ENCODE assay signal across 12 cellular contexts in genomic region chr5:141843156-141843927, GRCh38. TPM values are rescaled to one million over a fixed set of nuclear protein-coding genes. Genes with fewer than 3 reads are reported as not detected.
DNase-seq lines count a peak whose midpoint lies in the region; TF ChIP-seq lines count a peak whose summit lies in the region.
"Had no signal": no experiment of that assay in that cellular context is flagged by ENCODE, and none has a peak within 500 bp of the region (broad histone marks: within the 10 kb centered on the region; RNA-seq: fewer than 3 reads in every experiment).

No MANE protein-coding gene starts in this region.

- H3K9me3 ChIP-seq in hepatocyte (ENCODE audit: low read depth), result no peaks in the 10 kb centered on the region
- H3K9me3 ChIP-seq: A549, testis had no signal

- no peaks in the 10 kb centered on the region for H3K79me2 ChIP-seq in hepatocyte

- no peak overlapping the region for H3K4me2 ChIP-seq in hepatocyte
- H3K4me2 ChIP-seq: A549 had no signal

- H2AFZ ChIP-seq in hepatocyte, result no peak overlapping the region

- no peaks in the 10 kb centered on the region for H3K9me2 ChIP-seq in hepatocyte (replicated peaks; ENCODE audit: insufficient read depth)

- DNase-seq in NCI-H82 (lab: John Stamatoyannopoulos, UW) (peak; percentile 32), NCI-H82 treated with DMSO at 0.1 percent for 48 hours (lab: John Stamatoyannopoulos, UW; ENCODE audit: unreplicated experiment) (no peak), caudate nucleus (lab: John Stamatoyannopoulos, UW) (no peak), ureter (ENCODE audit: low spot score) (peak; percentile 58), NCI-H774 (lab: John Stamatoyannopoulos, UW) (no peak), hepatocyte (ENCODE audit: low spot score) (no peak), GM19240 (ENCODE audit: insufficient read length, low spot score) (no peak)
- DNase-seq: erythroblast; NK-92 treated with Interleukin-12 subunit alpha and Interleukin-12 subunit beta, amount 100 ng/mL, for 24 hours; testis had no signal

- no peak for TF ChIP-seq CTCF in hepatocyte (IDR thresholded peaks at IDR 0.05; ENCODE audit: poor library complexity)

- peaks cover 1% of the 10 kb centered on the region for H3K4me1 ChIP-seq in hepatocyte (ENCODE audit: insufficient read depth)
- H3K4me1 ChIP-seq: testis had no signal

- no peaks in the 10 kb centered on the region for H3K36me3 ChIP-seq in hepatocyte (replicated peaks; ENCODE audit: insufficient read depth, low read depth)

- 46% methylated on average over 5 of the region's 5 CpGs for WGBS in hepatocyte (ENCODE audit: low lambda C conversion rate, missing lambda C conversion rate)

- no peak overlapping the region for H3K4me3 ChIP-seq in hepatocyte
- H3K4me3 ChIP-seq: A549, testis had no signal

- H4K20me1 ChIP-seq in hepatocyte (ENCODE audit: insufficient read depth, poor library complexity, severe bottlenecking), result no peaks in the 10 kb centered on the region

- H3K27ac ChIP-seq in caudate nucleus (ENCODE audit: low read depth, low read length), result peak overlapping the region; percentile 62
- H3K27ac ChIP-seq in layer of hippocampus (ENCODE audit: low read depth, low read length), result peak overlapping the region; percentile 18
- H3K27ac ChIP-seq in hepatocyte, result no peak overlapping the region
- H3K27ac ChIP-seq: A549 had no signal

- H3K27me3 ChIP-seq in layer of hippocampus (ENCODE audit: control insufficient read depth, insufficient read depth, low read length) (no peaks in the 10 kb centered on the region), hepatocyte (no peaks in the 10 kb centered on the region)
- H3K27me3 ChIP-seq: testis had no signal

RNA-seq across cellular contexts. Expression of gene PCDH1, which starts 34.9 kb away (rescaled TPM):
- total RNA-seq in ureter (127 TPM), hepatocyte (10.5 and 10.8 TPM in 2 replicates)
- polyA plus RNA-seq in hepatocyte, result 6.2 and 8.6 TPM in 2 replicates

Comparison
In these comparisons a context has a peak if more than half of its experiments do, and no peak if none do; other contexts are left out.
1. DNase-seq: peak in NCI-H82 (single experiment) and ureter (single experiment); none in NCI-H82 treated with DMSO at 0.1 percent for 48 hours (single experiment), caudate nucleus (0 of 61), NCI-H774 (single experiment), hepatocyte (single experiment) and GM19240 (single experiment).
2. RNA of gene PCDH1, which starts 34.9 kb away (total RNA-seq): 127 TPM in ureter (single experiment); 10.5 to 10.8 TPM in hepatocyte; every median in the first group is over 10 times any median in the second.